ENCODE assay signal across 12 cellular contexts in genomic region chr12:120849765-120850164, GRCh38. TPM values are rescaled to one million over a fixed set of nuclear protein-coding genes. Genes with fewer than 3 reads are reported as not detected.
DNase-seq lines count a peak whose midpoint lies in the region; ATAC-seq and TF ChIP-seq lines count a peak whose summit lies in the region.
"Had no signal": no experiment of that assay in that cellular context is flagged by ENCODE, and none has a peak within 500 bp of the region (broad histone marks: within the 10 kb centered on the region; RNA-seq: fewer than 3 reads in every experiment).

No MANE protein-coding gene starts in this region.

- ATAC-seq in HG02610 (IDR thresholded peaks at IDR 0.05; ENCODE audit: unreplicated experiment) = no peak

- H3K4me1 ChIP-seq in SJCRH30 (peaks cover 19% of the 10 kb centered on the region), tibial nerve (peaks cover 0 to 73% (median 39%) of the 10 kb centered on the region in 4 donors)

- TF ChIP-seq POLR2A in tibial nerve (IDR thresholded peaks at IDR 0.05) = no peak

- TF ChIP-seq EP300 in tibial nerve (IDR thresholded peaks at IDR 0.05) = no peak

- TF ChIP-seq CTCF in foreskin fibroblast (IDR thresholded peaks at IDR 0.05; ENCODE audit: low read depth, low read length) = no peak
- no peak for TF ChIP-seq CTCF in tibial nerve (IDR thresholded peaks at IDR 0.05)

- WGBS in tibial nerve, 2 donors = 60 to 63% methylated on average over 2 of the region's 2 CpGs

- H3K36me3 ChIP-seq in SJCRH30 = no peaks in the 10 kb centered on the region
- no peaks in the 10 kb centered on the region for H3K36me3 ChIP-seq in tibial nerve
- H3K36me3 ChIP-seq: transverse colon had no signal

- DNase-seq in H4 (ENCODE audit: low spot score) (peak; percentile 33), SJCRH30 (peak; percentile 5 to 46), foreskin fibroblast (peak; percentile 28 to 42), renal cortical epithelial cell (ENCODE audit: low read depth) (peak; percentile 93), tibial nerve (ENCODE audit: low spot score in 2 of 2) (no peak)
- no peak for DNase-seq in activated CD8-positive, alpha-beta memory T cell treated with anti-CD3 and anti-CD28 coated beads, Interleukin-2, amount 50 U/mL, for 48 hours
- DNase-seq in central memory CD4-positive, alpha-beta T cell = no peak
- DNase-seq: DMS153, NCI-H1092 treated with DMSO at 0.1 percent for 48 hours, transverse colon had no signal

- H3K27me3 ChIP-seq in SJCRH30 (no peaks in the 10 kb centered on the region), tibial nerve (no peaks in the 10 kb centered on the region)
- H3K27me3 ChIP-seq: transverse colon had no signal

- H3K27ac ChIP-seq in SJCRH30 = peak overlapping the region; percentile 46
- peak overlapping the region in 2 of 4 donors; percentile 21 to 53 for H3K27ac ChIP-seq in tibial nerve

- H3K4me3 ChIP-seq in SJCRH30 = no peak overlapping the region
- no peak overlapping the region for H3K4me3 ChIP-seq in foreskin fibroblast (ENCODE audit: low read depth in 1 of 2, low read length in 2 of 2)
- no peak overlapping the region for H3K4me3 ChIP-seq in tibial nerve
- H3K4me3 ChIP-seq: coronary artery, transverse colon had no signal

- H3K9me3 ChIP-seq in SJCRH30 (replicated peaks) (no peaks in the 10 kb centered on the region), tibial nerve (no peaks in the 10 kb centered on the region)
- H3K9me3 ChIP-seq: transverse colon had no signal

RNA-seq across cellular contexts. Expression of gene SPPL3, which starts 54.4 kb away (rescaled TPM):
- 4.0 and 4.7 TPM in 2 replicates for total RNA-seq in H4 (2014; rRNA removed; shearing (Covaris generic))
- 14.9 and 16.1 TPM in 2 replicates for total RNA-seq in SJCRH30 (2014; rRNA removed; shearing (Covaris generic))
- total RNA-seq in renal cortical epithelial cell (6.6 and 13.5 TPM in 2 replicates), tibial nerve (10 to 100 TPM; 25.5 to 30.4 (median 29.0) TPM)

Comparison
In these comparisons a context has a peak if more than half of its experiments do, and no peak if none do; other contexts are left out.
1. DNase-seq: peak in H4 (single experiment), SJCRH30 (2 of 2), foreskin fibroblast (2 of 2) and renal cortical epithelial cell (single experiment); none in tibial nerve (0 of 2), activated CD8-positive, alpha-beta memory T cell treated with anti-CD3 and anti-CD28 coated beads, Interleukin-2, amount 50 U/mL, for 48 hours (single experiment) and central memory CD4-positive, alpha-beta T cell (single experiment).